8 cellular contexts compared by ENCODE assay signal in the genomic region with DNA sequence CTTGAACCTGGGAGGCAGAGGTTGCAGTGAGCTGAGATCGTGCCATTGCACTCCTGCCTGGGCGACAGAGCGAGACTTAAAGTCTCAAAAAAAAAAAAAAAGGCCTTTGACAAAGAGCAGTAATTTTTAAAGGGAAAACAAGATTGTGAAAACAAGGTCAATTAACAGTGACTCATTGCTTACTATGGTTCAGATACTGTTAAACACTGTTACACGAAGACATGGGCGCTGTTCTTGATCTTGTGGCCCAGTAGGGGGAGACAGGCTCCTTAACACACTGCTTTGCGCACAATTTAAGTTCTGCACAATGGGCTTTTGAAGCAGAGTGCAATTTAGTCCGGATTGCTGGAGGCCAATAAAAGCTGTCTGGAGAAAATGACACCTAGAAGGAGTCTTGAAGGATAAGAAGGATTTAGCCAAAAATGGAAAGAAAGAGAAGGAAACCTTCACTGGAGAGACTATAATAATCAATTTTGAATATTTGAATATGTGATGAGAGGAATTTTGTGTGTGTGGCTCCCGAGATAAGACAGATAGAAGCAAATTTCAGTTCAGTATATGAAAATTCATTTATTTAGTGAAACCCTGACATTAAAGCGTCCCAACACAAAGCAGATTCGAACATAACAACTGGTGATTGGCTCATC. TPM values are rescaled to one million over a fixed set of nuclear protein-coding genes. Genes with fewer than 3 reads are reported as not detected.
A peak's percentile ranks its signal among the peaks of the same experiment; 100 is the strongest.
DNase-seq lines count a peak whose midpoint lies in the region; ATAC-seq and TF ChIP-seq lines count a peak whose summit lies in the region.

No MANE protein-coding gene starts in this region.

- TF ChIP-seq POLR2A in sigmoid colon (IDR thresholded peaks at IDR 0.05): no peak

- TF ChIP-seq CTCF in sigmoid colon (IDR thresholded peaks at IDR 0.05): peak in 3 of 4 experiments; percentile 52 to 62 (median 60)

- H3K36me3 Mint-ChIP-seq in activated naive CD8-positive, alpha-beta T cell treated with anti-CD3 and anti-CD28 coated beads, Interleukin-2, amount 50 U/mL, for 24 hours (ENCODE audit: low read depth): peaks cover 26% of the 10 kb centered on the region

- no peak overlapping the region for H3K4me3 Mint-ChIP-seq in activated naive CD8-positive, alpha-beta T cell treated with anti-CD3 and anti-CD28 coated beads, Interleukin-2, amount 50 U/mL, for 24 hours

- H3K9me3 ChIP-seq in sigmoid colon: no peaks in the 10 kb centered on the region

- H3K4me1 ChIP-seq in sigmoid colon: peaks cover 0 to under 1% (median 0%) of the 10 kb centered on the region in 4 donors

- no peaks in the 10 kb centered on the region for H3K27me3 Mint-ChIP-seq in activated naive CD8-positive, alpha-beta T cell treated with anti-CD3 and anti-CD28 coated beads, Interleukin-2, amount 50 U/mL, for 24 hours

- intact Hi-C loops in left cardiac atrium (cut with DNase I) (no loop called here), sigmoid colon (cut with DNase I) (no loop called here)

- WGBS in sigmoid colon, 2 donors: 19 to 63% methylated on average over 10 of the region's 10 CpGs

- H3K36me3 ChIP-seq in sigmoid colon: peaks cover 0 to 41% (median 9%) of the 10 kb centered on the region in 4 donors

- no peaks in the 10 kb centered on the region for H3K9me3 Mint-ChIP-seq in activated naive CD8-positive, alpha-beta T cell treated with anti-CD3 and anti-CD28 coated beads, Interleukin-2, amount 50 U/mL, for 24 hours

- no peak overlapping the region for H3K27ac ChIP-seq in sigmoid colon

- TF ChIP-seq EP300 in sigmoid colon (IDR thresholded peaks at IDR 0.05): no peak

- H3K4me3 ChIP-seq in sigmoid colon: no peak overlapping the region

- H3K27ac Mint-ChIP-seq in activated naive CD8-positive, alpha-beta T cell treated with anti-CD3 and anti-CD28 coated beads, Interleukin-2, amount 50 U/mL, for 24 hours: no peak overlapping the region

- DNase-seq in NCI-H2081 (lab: John Stamatoyannopoulos, UW): peak; percentile 11 to 24
- no peak for DNase-seq in NCI-H2081 treated with DMSO at 0.1 percent for 48 hours (lab: John Stamatoyannopoulos, UW)
- peak in 67 of 76 experiments; percentile 5 to 79 (median 48) for DNase-seq in HUDEP-2 (lab: John Stamatoyannopoulos, UW; ENCODE audit: unreplicated experiment in 76 of 76)
- DNase-seq in RKO (ENCODE audit: low spot score): peak; percentile 77
- peak; percentile 24 for DNase-seq in activated naive CD8-positive, alpha-beta T cell treated with anti-CD3 and anti-CD28 coated beads, Interleukin-2, amount 50 U/mL, for 24 hours
- peak; percentile 36 for DNase-seq in left cardiac atrium
- DNase-seq in sigmoid colon: no peak
- no peak for DNase-seq in NCI-H2029 treated with DMSO at 0.1 percent for 48 hours (lab: John Stamatoyannopoulos, UW)

- no peaks in the 10 kb centered on the region for H3K27me3 ChIP-seq in sigmoid colon

- peaks cover 8% of the 10 kb centered on the region for H3K4me1 Mint-ChIP-seq in activated naive CD8-positive, alpha-beta T cell treated with anti-CD3 and anti-CD28 coated beads, Interleukin-2, amount 50 U/mL, for 24 hours

- peak; percentile 95 for ATAC-seq in activated naive CD8-positive, alpha-beta T cell treated with anti-CD3 and anti-CD28 coated beads, Interleukin-2, amount 50 U/mL, for 24 hours
- peak; percentile 82 to 84 for ATAC-seq in left cardiac atrium

RNA-seq across cellular contexts. Expression of gene LATS1, which starts 6.0 kb away (rescaled TPM):
- total RNA-seq in left cardiac atrium: 10 to 100 TPM; 14.6 to 15.4 TPM
- 10 to 100 TPM; 23.8 to 31.6 (median 25.2) TPM for total RNA-seq in sigmoid colon
- 1 to 10 TPM; 3.6 to 8.0 (median 4.9) TPM for polyA plus RNA-seq in sigmoid colon

RNA-seq across cellular contexts. Expression of gene NUP43, which starts 22.4 kb away (rescaled TPM):
- total RNA-seq in left cardiac atrium: 10 to 100 TPM; 22.4 to 27.7 TPM
- 10 to 100 TPM; 18.3 to 56.3 (median 33.3) TPM for total RNA-seq in sigmoid colon
- polyA plus RNA-seq in sigmoid colon: 10 to 100 TPM in 1 of 3 donors, 1 to 10 TPM in 2; 3.0 to 13.0 (median 4.2) TPM

RNA-seq across cellular contexts. Expression of gene PCMT1, which starts 25.6 kb away (rescaled TPM):
- total RNA-seq in left cardiac atrium (100 to 1,000 TPM in 1 of 2 donors, 10 to 100 TPM in 1; 92.8 to 107 TPM), sigmoid colon (100 to 1,000 TPM in 1 of 4 donors, 10 to 100 TPM in 3; 74.0 to 117 (median 96.0) TPM)
- 10 to 100 TPM; 33.0 to 64.4 (median 49.0) TPM for polyA plus RNA-seq in sigmoid colon

Comparison
In these comparisons a context has a peak if more than half of its experiments do, and no peak if none do; other contexts are left out.
1. DNase-seq: peak in NCI-H2081 (2 of 2), HUDEP-2 (67 of 76), RKO (single experiment), activated naive CD8-positive, alpha-beta T cell treated with anti-CD3 and anti-CD28 coated beads, Interleukin-2, amount 50 U/mL, for 24 hours (single experiment) and left cardiac atrium (single experiment); none in NCI-H2081 treated with DMSO at 0.1 percent for 48 hours (single experiment), sigmoid colon (single experiment) and NCI-H2029 treated with DMSO at 0.1 percent for 48 hours (single experiment).